Comparison of ENCODE assay signal across 9 cellular contexts in genomic region chr15:23467110-23467600, GRCh38. TPM values are rescaled to one million over a fixed set of nuclear protein-coding genes. Genes with fewer than 3 reads are reported as not detected.
DNase-seq lines count a peak whose midpoint lies in the region; ATAC-seq and TF ChIP-seq lines count a peak whose summit lies in the region.
"Had no signal": no experiment of that assay in that cellular context is flagged by ENCODE, and none has a peak within 500 bp of the region (broad histone marks: within the 10 kb centered on the region; RNA-seq: fewer than 3 reads in every experiment).

No MANE protein-coding gene starts in this region.

- no peak overlapping the region for H2AFZ ChIP-seq in neural progenitor cell (replicated peaks)

- peaks cover 10% of the 10 kb centered on the region for H3K9me3 Mint-ChIP-seq in neural progenitor cell
- H3K9me3 Mint-ChIP-seq: CD4-positive, CD25-positive, alpha-beta regulatory T cell had no signal

- H3K36me3 Mint-ChIP-seq in neural progenitor cell: no peaks in the 10 kb centered on the region
- H3K36me3 Mint-ChIP-seq: CD4-positive, CD25-positive, alpha-beta regulatory T cell had no signal

- DNase-seq in NCI-H146 (lab: John Stamatoyannopoulos, UW) (peak; percentile 12), NCI-H146 treated with DMSO at 0.1 percent for 48 hours (lab: John Stamatoyannopoulos, UW; ENCODE audit: unreplicated experiment) (no peak), NCI-H526 (lab: John Stamatoyannopoulos, UW) (peak; percentile 9 to 55), dermis microvascular lymphatic vessel endothelial cell (ENCODE audit: low read depth in 2 of 2) (peak; percentile 18 to 29), neural progenitor cell (ENCODE audit: low spot score) (peak; percentile 6), NCI-H187 (lab: John Stamatoyannopoulos, UW) (no peak)
- no peak for DNase-seq in stimulated activated CD4-positive, alpha-beta T cell treated with anti-CD3 and anti-CD28 coated beads, Interleukin-4, amount 100 ng/mL, for 4 hours

- H3K4me3 ChIP-seq in neural progenitor cell: no peak overlapping the region

- no peaks in the 10 kb centered on the region for H4K20me1 ChIP-seq in neural progenitor cell (ENCODE audit: low read depth)

- H3K9me3 ChIP-seq in neural progenitor cell (ENCODE audit: low read depth): peaks cover 7% of the 10 kb centered on the region

- H3K36me3 ChIP-seq in neural progenitor cell: no peaks in the 10 kb centered on the region

- ATAC-seq in HG03280 (IDR thresholded peaks at IDR 0.05; ENCODE audit: unreplicated experiment): no peak

- no peaks in the 10 kb centered on the region for H3K4me1 Mint-ChIP-seq in neural progenitor cell
- H3K4me1 Mint-ChIP-seq: CD4-positive, CD25-positive, alpha-beta regulatory T cell had no signal

- peak overlapping the region; percentile 34 for H3K27ac Mint-ChIP-seq in neural progenitor cell
- H3K27ac Mint-ChIP-seq: CD4-positive, CD25-positive, alpha-beta regulatory T cell had no signal

- H3K27me3 ChIP-seq in neural progenitor cell: no peaks in the 10 kb centered on the region

- no peaks in the 10 kb centered on the region for H3K79me2 ChIP-seq in neural progenitor cell (ENCODE audit: low read depth)

- H3K4me1 ChIP-seq in neural progenitor cell: no peaks in the 10 kb centered on the region

- no peak overlapping the region for H3K27ac ChIP-seq in neural progenitor cell

- no peak overlapping the region for H3K4me3 Mint-ChIP-seq in neural progenitor cell
- H3K4me3 Mint-ChIP-seq: CD4-positive, CD25-positive, alpha-beta regulatory T cell had no signal

- no peaks in the 10 kb centered on the region for H3F3A ChIP-seq in neural progenitor cell (ENCODE audit: low read depth)

- H3K9ac ChIP-seq in neural progenitor cell: no peak overlapping the region

- no peaks in the 10 kb centered on the region for H3K27me3 Mint-ChIP-seq in neural progenitor cell (ENCODE audit: insufficient read depth, low read depth)
- H3K27me3 Mint-ChIP-seq: CD4-positive, CD25-positive, alpha-beta regulatory T cell had no signal

- peak; percentile 50 for TF ChIP-seq CTCF in neural progenitor cell (IDR thresholded peaks at IDR 0.05)

- no peak overlapping the region for H3K4me2 ChIP-seq in neural progenitor cell

RNA-seq across cellular contexts. Expression of gene GOLGA6L2, which starts 20.1 kb away (rescaled TPM):
- total RNA-seq in dermis microvascular lymphatic vessel endothelial cell: not detected in 2 replicates
- not detected in 2 replicates for total RNA-seq in neural progenitor cell (ENCODE audit: low replicate concordance)
- total RNA-seq: CD4-positive, CD25-positive, alpha-beta regulatory T cell had no signal

Comparison
In these comparisons a context has a peak if more than half of its experiments do, and no peak if none do; other contexts are left out.
1. DNase-seq: peak in NCI-H146 (single experiment), NCI-H526 (2 of 2), dermis microvascular lymphatic vessel endothelial cell (2 of 2) and neural progenitor cell (single experiment); none in NCI-H146 treated with DMSO at 0.1 percent for 48 hours (single experiment), stimulated activated CD4-positive, alpha-beta T cell treated with anti-CD3 and anti-CD28 coated beads, Interleukin-4, amount 100 ng/mL, for 4 hours (0 of 2) and NCI-H187 (0 of 2).